Comparison of ENCODE assay signal across 8 cellular contexts in genomic region chr2:202588647-202589581, GRCh38. TPM values are rescaled to one million over a fixed set of nuclear protein-coding genes. Genes with fewer than 3 reads are reported as not detected.
DNase-seq lines count a peak whose midpoint lies in the region; ATAC-seq and TF ChIP-seq lines count a peak whose summit lies in the region.

No MANE protein-coding gene starts in this region.

- CTCF ChIA-PET in activated CD8-positive, alpha-beta T cell treated with anti-CD3 and anti-CD28 coated beads for 36 hours (lab: Charles Lee) = interaction anchor here (0.6 to 2.8 kb wide), 57 partner anchors 9 to 566 kb away, joined by 3 to 56 read pairs (median 4); partner anchors contain the start of genes FAM117B, ICA1L and WDR12

- no peak overlapping the region for H3K23ac ChIP-seq in mesenchymal stem cell (ENCODE audit: low read length in 2 of 2)

- H3K18ac ChIP-seq in mesenchymal stem cell (ENCODE audit: low read depth in 1 of 2, low read length in 2 of 2) = no peak overlapping the region

- peaks cover 0 to 5% of the 10 kb centered on the region in 2 experiments for H3K27me3 ChIP-seq in mesenchymal stem cell (ENCODE audit: control insufficient read depth in 1 of 2, insufficient read depth in 1 of 2, low read length in 2 of 2)

- H2AK5ac ChIP-seq in mesenchymal stem cell (ENCODE audit: low read length, severe bottlenecking) = no peak overlapping the region

- peak overlapping the region; percentile 9 for H4K91ac ChIP-seq in mesenchymal stem cell (ENCODE audit: low read length)

- no peaks in the 10 kb centered on the region for H3K36me3 Mint-ChIP-seq in activated CD8-positive, alpha-beta T cell treated with anti-CD3 and anti-CD28 coated beads for 36 hours (ENCODE audit: low read depth)

- 39% methylated on average over 16 of the region's 17 CpGs for WGBS in mesenchymal stem cell

- no peaks in the 10 kb centered on the region for H3K27me3 Mint-ChIP-seq in activated CD8-positive, alpha-beta T cell treated with anti-CD3 and anti-CD28 coated beads for 36 hours

- H3K4me2 ChIP-seq in mesenchymal stem cell (ENCODE audit: low read length, poor library complexity, severe bottlenecking) = peak overlapping the region; percentile 20

- peak overlapping the region; percentile 26 for H3K4me3 Mint-ChIP-seq in activated CD8-positive, alpha-beta T cell treated with anti-CD3 and anti-CD28 coated beads for 36 hours

- peak overlapping the region in 1 of 2 experiments; percentile 7 for H2BK12ac ChIP-seq in mesenchymal stem cell (ENCODE audit: low read length in 2 of 2)

- H2BK15ac ChIP-seq in mesenchymal stem cell (ENCODE audit: low read depth, poor library complexity, severe bottlenecking) = peak overlapping the region; percentile 55

- H3K79me1 ChIP-seq in mesenchymal stem cell (replicated peaks; ENCODE audit: low read length, poor library complexity, severe bottlenecking) = no peaks in the 10 kb centered on the region

- H3K27ac Mint-ChIP-seq in activated CD8-positive, alpha-beta T cell treated with anti-CD3 and anti-CD28 coated beads for 36 hours = peak overlapping the region; percentile 75

- H3K4ac ChIP-seq in mesenchymal stem cell (ENCODE audit: low read depth in 1 of 2, low read length in 2 of 2) = peak overlapping the region in 1 of 2 experiments; percentile 48

- peaks cover 3% of the 10 kb centered on the region for H3K9me3 Mint-ChIP-seq in activated CD8-positive, alpha-beta T cell treated with anti-CD3 and anti-CD28 coated beads for 36 hours

- peak overlapping the region; percentile 70 for H4K8ac ChIP-seq in mesenchymal stem cell (ENCODE audit: low read length)

- H3K27ac ChIP-seq in mesenchymal stem cell (ENCODE audit: low read length, poor library complexity, severe bottlenecking) = no peak overlapping the region

- DNase-seq in AG20443 (ENCODE audit: low spot score) (peak; percentile 84), NCI-H774 (lab: John Stamatoyannopoulos, UW) (peak; percentile 71), mesenchymal stem cell (peak; percentile 81)
- peak; percentile 83 for DNase-seq in activated CD8-positive, alpha-beta T cell treated with anti-CD3 and anti-CD28 coated beads for 36 hours
- DNase-seq in effector CD8-positive, alpha-beta T cell (lab: John Stamatoyannopoulos, UW) = peak; percentile 50
- DNase-seq in stimulated activated CD8-positive, alpha-beta memory T cell treated with anti-CD3 and anti-CD28 coated beads, Interleukin-12 subunit alpha, Interleukin-12 subunit beta, amount 100 ng/mL, for 4 hours (ENCODE audit: low read depth) = peak; percentile 28

- POLR2A ChIA-PET in activated CD8-positive, alpha-beta T cell treated with anti-CD3 and anti-CD28 coated beads for 36 hours (lab: Charles Lee) = interaction anchor here (0.6 to 1.9 kb wide), 5 partner anchors 22 to 282 kb away, joined by 3 to 6 read pairs (median 4); partner anchors contain the start of gene FAM117B

- no peaks in the 10 kb centered on the region for H3K9me3 ChIP-seq in mesenchymal stem cell (ENCODE audit: control insufficient read depth, low read length)

- H3K4me3 ChIP-seq in mesenchymal stem cell (ENCODE audit: insufficient read depth in 1 of 2, low read depth in 1 of 2, low read length in 2 of 2) = peak overlapping the region in 1 of 2 experiments; percentile 60

- peaks cover 0 to 3% of the 10 kb centered on the region in 2 experiments for H3K36me3 ChIP-seq in mesenchymal stem cell (ENCODE audit: control insufficient read depth in 1 of 2, insufficient read depth in 2 of 2, low read depth in 1 of 2, low read length in 2 of 2)

- intact Hi-C loops in activated CD8-positive, alpha-beta T cell treated with anti-CD3 and anti-CD28 coated beads for 36 hours (cut with micrococcal nuclease) = loop anchor here (5.0 kb wide), 2 partner anchors 38 to 283 kb away; partner anchors contain the start of gene ICA1L

- ATAC-seq in GM19023 (IDR thresholded peaks at IDR 0.05; ENCODE audit: unreplicated experiment) (peak; percentile 90), HG03520 (IDR thresholded peaks at IDR 0.05; ENCODE audit: unreplicated experiment) (peak; percentile 73)
- peak; percentile 99 for ATAC-seq in activated CD8-positive, alpha-beta T cell treated with anti-CD3 and anti-CD28 coated beads for 36 hours

- peaks cover 5% of the 10 kb centered on the region for H3K4me1 ChIP-seq in mesenchymal stem cell (ENCODE audit: control insufficient read depth, insufficient read depth, low read depth, low read length)

- H2AFZ ChIP-seq in mesenchymal stem cell (ENCODE audit: low read depth, low read length) = peak overlapping the region; percentile 76

- no peak overlapping the region for H2BK120ac ChIP-seq in mesenchymal stem cell (ENCODE audit: low read depth, low read length)

- no peak overlapping the region for H2BK5ac ChIP-seq in mesenchymal stem cell (ENCODE audit: low read depth, low read length, poor library complexity, severe bottlenecking)

- H3K14ac ChIP-seq in mesenchymal stem cell (ENCODE audit: low read length in 2 of 2) = no peak overlapping the region

- peak overlapping the region; percentile 39 for H3K9ac ChIP-seq in mesenchymal stem cell (ENCODE audit: low read length)

- TF ChIP-seq CTCF in activated CD8-positive, alpha-beta T cell treated with anti-CD3 and anti-CD28 coated beads for 36 hours (IDR thresholded peaks at IDR 0.05) = peak; percentile 81

- H3K4me1 Mint-ChIP-seq in activated CD8-positive, alpha-beta T cell treated with anti-CD3 and anti-CD28 coated beads for 36 hours (ENCODE audit: low read depth) = peaks cover 12% of the 10 kb centered on the region

RNA-seq across cellular contexts. Expression of gene FAM117B, which starts 45.9 kb away (rescaled TPM):
- 10 to 100 TPM; 17.2 to 19.4 TPM for total RNA-seq in activated CD8-positive, alpha-beta T cell treated with anti-CD3 and anti-CD28 coated beads for 36 hours
- polyA plus RNA-seq in mesenchymal stem cell (2013, experiment 1 of 2) = 4.6 TPM
- 4.5 TPM for polyA plus RNA-seq in mesenchymal stem cell (2013, experiment 2 of 2)

Comparison
In these comparisons a context has a peak if more than half of its experiments do, and no peak if none do; other contexts are left out.
1. DNase-seq: peak in every context shown above with its lines; median percentile 84 in AG20443; 83 in activated CD8-positive, alpha-beta T cell treated with anti-CD3 and anti-CD28 coated beads for 36 hours; 81 in mesenchymal stem cell; 71 in NCI-H774; 50 in effector CD8-positive, alpha-beta T cell; 28 in stimulated activated CD8-positive, alpha-beta memory T cell treated with anti-CD3 and anti-CD28 coated beads, Interleukin-12 subunit alpha, Interleukin-12 subunit beta, amount 100 ng/mL, for 4 hours.